In the genomic region with DNA sequence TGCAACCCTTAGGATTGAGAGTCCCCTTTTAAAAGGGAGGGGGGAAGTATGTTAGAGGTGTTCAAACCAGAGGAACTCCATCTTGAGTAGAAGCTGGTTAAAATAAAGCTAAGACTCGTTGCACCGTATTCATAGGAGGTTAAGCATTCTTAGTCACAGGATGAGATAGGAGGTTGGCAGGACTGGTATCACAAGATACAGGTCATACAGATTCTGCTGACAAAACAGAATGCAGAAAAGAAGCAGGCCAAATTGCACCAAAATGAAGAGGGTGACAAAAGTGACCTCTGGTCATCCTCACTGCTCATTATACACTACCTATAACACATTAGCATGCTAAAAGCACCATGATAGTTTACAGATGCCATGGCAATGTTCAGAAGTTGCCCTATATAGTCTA, we compare ENCODE assay signal across 18 cellular contexts.
"Had no signal": no experiment of that assay in that cellular context is flagged by ENCODE, and none has a peak within 500 bp of the region (broad histone marks: within the 10 kb centered on the region; RNA-seq: fewer than 3 reads in every experiment).

No MANE protein-coding gene starts in this region.

- H3K27ac ChIP-seq: brain microvascular endothelial cell, esophagus squamous epithelium, psoas muscle, tibial artery had no signal

- H3K4me3 ChIP-seq: esophagus squamous epithelium, psoas muscle, sigmoid colon, tibial artery had no signal

- FAIRE-seq: endothelial cell of umbilical vein, urothelium cell line had no signal

- DNase-seq: activated CD4-positive, alpha-beta T cell treated with anti-CD3 and anti-CD28 coated beads, Interleukin-2, amount 50 U/mL, for 1 hour; activated naive CD4-positive, alpha-beta T cell; activated naive CD8-positive, alpha-beta T cell treated with anti-CD3 and anti-CD28 coated beads, Interleukin-2, amount 10 ng/mL, durations not matched to agents 7 days and 5 days; anterior cingulate cortex; brain microvascular endothelial cell; cortex of kidney; effector CD8-positive, alpha-beta T cell; esophagus squamous epithelium; foreskin melanocyte; immature natural killer cell; psoas muscle; sigmoid colon; stimulated activated CD4-positive, alpha-beta T cell treated with anti-CD3 and anti-CD28 coated beads, Interleukin-1b, Interleukin-23, amount 100 ng/mL, for 48 hours; tibial artery had no signal

- H3K36me3 ChIP-seq: brain microvascular endothelial cell, esophagus squamous epithelium, sigmoid colon, tibial artery had no signal

- H3K9me3 ChIP-seq: esophagus squamous epithelium, psoas muscle, tibial artery had no signal

- H3K27me3 ChIP-seq: brain microvascular endothelial cell, esophagus squamous epithelium, sigmoid colon, tibial artery had no signal

- ATAC-seq: activated CD4-positive, CD25-positive, alpha-beta regulatory T cell treated with anti-CD3 and anti-CD28 coated beads, Interleukin-2, amount 50 U/mL, for 24 hours; psoas muscle; stimulated activated effector memory CD8-positive, alpha-beta T cell treated with anti-CD3 and anti-CD28 coated beads, Interleukin-12 subunit alpha, Interleukin-12 subunit beta, amount 100 ng/mL, for 72 hours had no signal

- H3K4me1 ChIP-seq: psoas muscle, tibial artery had no signal
